In genomic region chr1:184634296-184634695, GRCh38 we compare ENCODE assay signal across 20 cellular contexts.
"Had no signal": no experiment of that assay in that cellular context is flagged by ENCODE, and none has a peak within 500 bp of the region (broad histone marks: within the 10 kb centered on the region; RNA-seq: fewer than 3 reads in every experiment).

No MANE protein-coding gene starts in this region.

- H3K36me3 Mint-ChIP-seq: activated naive CD4-positive, alpha-beta T cell treated with anti-CD3 and anti-CD28 coated beads, Interleukin-2, amount 50 U/mL, for 72 hours had no signal

- H3K27me3 ChIP-seq: body of pancreas, foreskin keratinocyte, sigmoid colon had no signal

- DNase-seq: activated B cell treated with CpG ODN at 0.5 μM for 24 hours; activated CD4-positive, alpha-beta T cell treated with anti-CD3 and anti-CD28 coated beads, Interleukin-2, amount 10 ng/mL, durations not matched to agents 24 days and 14 days; activated CD8-positive, alpha-beta memory T cell treated with anti-CD3 and anti-CD28 coated beads, Interleukin-2, amount 50 U/mL, for 48 hours; activated gamma-delta T cell; activated T-cell treated with anti-CD3 and anti-CD28 coated beads, Interleukin-2, amount 50 U/mL, for 72 hours; amniotic stem cell; cortex of kidney; effector CD4-positive, alpha-beta T cell; foreskin keratinocyte; kidney glomerular epithelial cell; left ventricle myocardium superior; mesenchymal stem cell; psoas muscle; sigmoid colon; stimulated activated CD4-positive, alpha-beta T cell treated with anti-CD3 and anti-CD28 coated beads, Interleukin-2, amount 100 ng/mL, for 24 hours had no signal

- H3K9me3 Mint-ChIP-seq: activated B cell treated with CpG ODN at 0.5 μM for 24 hours; activated CD4-positive, alpha-beta T cell treated with anti-CD3 and anti-CD28 coated beads, Interleukin-2, amount 10 ng/mL, durations not matched to agents 24 days and 14 days; activated naive CD4-positive, alpha-beta T cell treated with anti-CD3 and anti-CD28 coated beads, Interleukin-2, amount 50 U/mL, for 72 hours; activated T-cell treated with anti-CD3 and anti-CD28 coated beads, Interleukin-2, amount 50 U/mL, for 72 hours; central memory CD8-positive, alpha-beta T cell; T-helper 1 cell treated with Interleukin-12 subunit alpha and Interleukin-12 subunit beta and Interleukin-4 antibody, amounts not matched to agents 30 μg/mL and 1 μg/mL, for 36 hours had no signal

- H3K36me3 ChIP-seq: sigmoid colon had no signal

- H3K27ac Mint-ChIP-seq: activated B cell treated with CpG ODN at 0.5 μM for 24 hours; activated CD4-positive, alpha-beta T cell treated with anti-CD3 and anti-CD28 coated beads, Interleukin-2, amount 10 ng/mL, durations not matched to agents 24 days and 14 days; activated naive CD4-positive, alpha-beta T cell treated with anti-CD3 and anti-CD28 coated beads, Interleukin-2, amount 50 U/mL, for 72 hours; activated T-cell treated with anti-CD3 and anti-CD28 coated beads, Interleukin-2, amount 50 U/mL, for 72 hours; nephron; T-helper 1 cell treated with Interleukin-12 subunit alpha and Interleukin-12 subunit beta and Interleukin-4 antibody, amounts not matched to agents 30 μg/mL and 1 μg/mL, for 36 hours had no signal

- H3K4me1 ChIP-seq: foreskin keratinocyte had no signal

- H3K4me1 Mint-ChIP-seq: activated B cell treated with CpG ODN at 0.5 μM for 24 hours; activated CD4-positive, alpha-beta T cell treated with anti-CD3 and anti-CD28 coated beads, Interleukin-2, amount 10 ng/mL, durations not matched to agents 24 days and 14 days; central memory CD8-positive, alpha-beta T cell had no signal

- ATAC-seq: activated T-cell treated with anti-CD3 and anti-CD28 coated beads, Interleukin-2, amount 50 U/mL, for 72 hours; body of pancreas; foreskin keratinocyte; left ventricle myocardium superior had no signal

- H3K9me3 ChIP-seq: body of pancreas, psoas muscle, sigmoid colon had no signal

- H3K27ac ChIP-seq: body of pancreas, foreskin keratinocyte, psoas muscle had no signal

- H3K4me3 Mint-ChIP-seq: activated B cell treated with CpG ODN at 0.5 μM for 24 hours; activated CD4-positive, alpha-beta T cell treated with anti-CD3 and anti-CD28 coated beads, Interleukin-2, amount 10 ng/mL, durations not matched to agents 24 days and 14 days; activated T-cell treated with anti-CD3 and anti-CD28 coated beads, Interleukin-2, amount 50 U/mL, for 72 hours; central memory CD8-positive, alpha-beta T cell; nephron; T-helper 1 cell treated with Interleukin-12 subunit alpha and Interleukin-12 subunit beta and Interleukin-4 antibody, amounts not matched to agents 30 μg/mL and 1 μg/mL, for 36 hours had no signal

- H3K27me3 Mint-ChIP-seq: central memory CD8-positive, alpha-beta T cell had no signal

- H3K4me3 ChIP-seq: body of pancreas, psoas muscle, sigmoid colon had no signal
